21 cellular contexts compared by ENCODE assay signal in the genomic region with DNA sequence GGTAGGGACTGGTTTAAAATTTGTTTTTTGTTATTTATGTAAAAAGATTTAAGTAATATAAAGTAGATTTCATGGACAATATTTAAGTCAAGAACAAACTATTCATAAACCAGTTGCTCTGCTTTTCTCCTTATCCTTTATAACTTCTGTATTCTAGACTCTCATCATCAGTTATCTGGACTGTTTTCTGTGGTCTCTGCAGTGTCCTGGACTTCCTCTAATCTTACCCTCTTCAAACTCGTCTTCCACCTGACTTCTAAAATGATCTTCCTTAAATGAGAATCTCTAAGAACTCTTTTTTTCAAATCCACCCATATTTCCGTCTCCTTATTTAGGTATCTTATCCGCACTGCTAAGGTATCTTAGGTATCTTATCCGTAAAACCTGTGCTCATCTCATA.
"Had no signal": no experiment of that assay in that cellular context is flagged by ENCODE, and none has a peak within 500 bp of the region (broad histone marks: within the 10 kb centered on the region; RNA-seq: fewer than 3 reads in every experiment).

No MANE protein-coding gene starts in this region.

- DNase-seq: activated CD4-positive, alpha-beta T cell treated with anti-CD3 and anti-CD28 coated beads, Interleukin-2, amount 50 U/mL, for 1 hour; activated CD8-positive, alpha-beta memory T cell treated with anti-CD3 and anti-CD28 coated beads for 24 hours; activated CD8-positive, alpha-beta memory T cell treated with anti-CD3 and anti-CD28 coated beads, Interleukin-2, amount 50 U/mL, for 4 hours; activated naive CD4-positive, alpha-beta T cell; activated naive CD8-positive, alpha-beta T cell treated with anti-CD3 and anti-CD28 coated beads, Interleukin-2, amount 50 U/mL, for 24 hours; activated T-cell treated with anti-CD3 and anti-CD28 coated beads, Interleukin-2, amount 50 U/mL, for 24 hours; body of pancreas; cortex of kidney; heart right ventricle; islet precursor cell; left cardiac atrium; mesenchymal stem cell; mucosa of descending colon; nucleus accumbens; right cardiac atrium; stimulated activated CD4-positive, alpha-beta T cell treated with anti-CD3 and anti-CD28 coated beads, Interleukin-4, amount 100 ng/mL, for 24 hours; stimulated activated naive CD8-positive, alpha-beta T cell treated with anti-CD3 and anti-CD28 coated beads, Interleukin-15, Interleukin-2, amounts not matched to agents 100 U/mL and 50 U/mL, for 24 hours; T1000; thyroid gland; upper lobe of right lung had no signal

- H3K27me3 Mint-ChIP-seq: activated naive CD8-positive, alpha-beta T cell treated with anti-CD3 and anti-CD28 coated beads, Interleukin-2, amount 50 U/mL, for 24 hours; activated T-cell treated with anti-CD3 and anti-CD28 coated beads, Interleukin-2, amount 50 U/mL, for 24 hours had no signal

- H3K9me3 Mint-ChIP-seq: activated naive CD8-positive, alpha-beta T cell treated with anti-CD3 and anti-CD28 coated beads, Interleukin-2, amount 50 U/mL, for 24 hours; activated T-cell treated with anti-CD3 and anti-CD28 coated beads, Interleukin-2, amount 50 U/mL, for 24 hours; activated T-helper 2 cell treated with anti-CD3 and anti-CD28 coated beads, Interferon-gamma antibody, Interleukin-2, Interleukin-4, amounts not matched to agents 10 μg/mL and 5 μg/mL and 100 μg/mL, durations not matched to agents 14 hours and 24 hours and 36 hours had no signal

- H3K27ac Mint-ChIP-seq: activated naive CD8-positive, alpha-beta T cell treated with anti-CD3 and anti-CD28 coated beads, Interleukin-2, amount 50 U/mL, for 24 hours; activated T-cell treated with anti-CD3 and anti-CD28 coated beads, Interleukin-2, amount 50 U/mL, for 24 hours; activated T-helper 2 cell treated with anti-CD3 and anti-CD28 coated beads, Interferon-gamma antibody, Interleukin-2, Interleukin-4, amounts not matched to agents 10 μg/mL and 5 μg/mL and 100 μg/mL, durations not matched to agents 14 hours and 24 hours and 36 hours had no signal

- H3K4me3 Mint-ChIP-seq: activated naive CD8-positive, alpha-beta T cell treated with anti-CD3 and anti-CD28 coated beads, Interleukin-2, amount 50 U/mL, for 24 hours; activated T-cell treated with anti-CD3 and anti-CD28 coated beads, Interleukin-2, amount 50 U/mL, for 24 hours had no signal
